24 cellular contexts compared by ENCODE assay signal in the genomic region with DNA sequence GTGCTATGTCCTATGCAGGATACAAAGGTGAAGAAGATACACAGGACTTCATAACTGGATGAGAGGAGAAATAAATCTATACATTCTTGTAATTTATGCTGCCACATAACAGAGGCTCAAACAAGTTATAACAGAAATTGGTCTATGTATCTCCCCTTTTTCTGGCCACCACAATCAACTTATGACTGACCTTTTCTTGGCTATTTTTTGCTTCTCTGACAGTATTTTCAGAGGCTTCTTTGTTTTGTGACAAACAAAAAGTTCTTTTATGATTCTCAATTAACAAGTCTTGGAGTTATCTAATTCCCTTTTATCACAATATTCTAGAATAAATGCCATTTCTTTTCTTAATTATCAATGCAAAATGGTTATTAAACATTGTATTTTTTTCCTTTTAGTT.
DNase-seq lines count a peak whose midpoint lies in the region; ATAC-seq and FAIRE-seq lines count a peak whose summit lies in the region.
"Had no signal": no experiment of that assay in that cellular context is flagged by ENCODE, and none has a peak within 500 bp of the region (broad histone marks: within the 10 kb centered on the region; RNA-seq: fewer than 3 reads in every experiment).

No MANE protein-coding gene starts in this region.

- in situ Hi-C loops in SK-MEL-5 (cut with HindIII; ENCODE audit: low pct_unique_long_range_greater_than_20kb, low sequenced_read_pairs) = no loop called here

- ATAC-seq in HG02763 (IDR thresholded peaks at IDR 0.05; ENCODE audit: unreplicated experiment) (no peak), left lobe of liver (no peak)
- ATAC-seq: A549 had no signal

- DNase-seq in SK-MEL-5 (ENCODE audit: low read depth, low spot score) (peak; percentile 86), frontal cortex (ENCODE audit: low spot score in 2 of 2) (no peak), medulla oblongata (ENCODE audit: extremely low spot score) (peak; percentile 42), putamen (ENCODE audit: low spot score) (peak; percentile 39), cerebellar cortex (ENCODE audit: low spot score) (no peak), left lobe of liver (ENCODE audit: low spot score) (no peak)
- DNase-seq in activated CD4-positive, alpha-beta T cell treated with anti-CD3 and anti-CD28 coated beads, Interleukin-2, amount 50 U/mL, for 48 hours = no peak
- DNase-seq: 8988T; ACHN; AML-193; BE2C; Calu3; CD4-positive, alpha-beta T cell; CD8-positive, alpha-beta memory T cell; COR-L47; DMS53; DMS79 treated with DMSO at 0.1 percent for 48 hours; GF-D8; GOT3; HFFc6 had no signal

- peak; percentile 89 for FAIRE-seq in frontal cortex (lab: Jason Lieb, UNC)
- FAIRE-seq: A549, GM12891, H54 had no signal

Comparison
In these comparisons a context has a peak if more than half of its experiments do, and no peak if none do; other contexts are left out.
1. DNase-seq: peak in SK-MEL-5 (single experiment), medulla oblongata (single experiment) and putamen (single experiment); none in frontal cortex (0 of 2), cerebellar cortex (single experiment), left lobe of liver (single experiment) and activated CD4-positive, alpha-beta T cell treated with anti-CD3 and anti-CD28 coated beads, Interleukin-2, amount 50 U/mL, for 48 hours (0 of 2).